ENCODE assay signal across 33 cellular contexts in the genomic region with DNA sequence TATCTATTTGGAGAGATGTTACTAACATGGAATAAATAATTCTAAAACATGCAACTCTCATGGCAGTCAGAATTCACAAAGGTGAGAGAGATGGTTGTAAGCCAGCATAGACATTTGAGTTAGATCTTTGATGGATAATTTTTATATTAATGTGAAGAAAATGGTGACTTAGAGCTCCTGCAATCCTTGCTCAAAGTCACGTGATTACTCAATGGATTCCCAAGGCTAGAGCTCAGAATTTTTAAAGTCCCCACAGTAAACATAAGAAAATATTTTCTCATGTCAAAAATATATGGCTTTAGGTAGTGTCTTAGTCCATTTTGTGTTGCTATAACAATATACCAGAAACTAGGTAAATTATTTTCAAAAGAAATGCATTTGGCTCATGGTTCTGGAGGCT.
"Had no signal": no experiment of that assay in that cellular context is flagged by ENCODE, and none has a peak within 500 bp of the region (broad histone marks: within the 10 kb centered on the region; RNA-seq: fewer than 3 reads in every experiment).

No MANE protein-coding gene starts in this region.

- FAIRE-seq: astrocyte, bronchial epithelial cell, colon had no signal

- ATAC-seq: activated naive CD4-positive, alpha-beta T cell treated with anti-CD3 and anti-CD28 coated beads, Interleukin-2, amount 50 U/mL, for 72 hours; activated naive CD8-positive, alpha-beta T cell treated with anti-CD3 and anti-CD28 coated beads, Interleukin-2, amount 50 U/mL, for 24 hours; activated T-cell treated with anti-CD3 and anti-CD28 coated beads, Interleukin-2, amount 50 U/mL, for 4 hours; activated T-cell treated with anti-CD3 and anti-CD28 coated beads, Interleukin-2, amount 50 U/mL, for 72 hours; activated T-helper 17 cell treated with anti-CD3 and anti-CD28 coated beads, Interleukin-2, amount 50 U/mL, for 72 hours; body of pancreas had no signal

- DNase-seq: activated effector memory CD4-positive, alpha-beta T cell treated with anti-CD3 and anti-CD28 coated beads, Interleukin-2, amount 50 U/mL, for 16 hours; activated effector memory CD4-positive, alpha-beta T cell treated with Interleukin-2 at 50 U/mL for 16 hours; activated gamma-delta T cell; activated gamma-delta T cell treated with Interleukin-2 at 50 U/mL for 16 hours; activated naive CD4-positive, alpha-beta T cell; activated naive CD4-positive, alpha-beta T cell treated with anti-CD3 and anti-CD28 coated beads for 36 hours; activated naive CD4-positive, alpha-beta T cell treated with anti-CD3 and anti-CD28 coated beads, Interleukin-2, amount 10 ng/mL, durations not matched to agents 7 days and 5 days; activated naive CD4-positive, alpha-beta T cell treated with anti-CD3 and anti-CD28 coated beads, Interleukin-2, amount 50 U/mL, for 16 hours; activated naive CD4-positive, alpha-beta T cell treated with Interleukin-2 at 50 U/mL for 16 hours; activated naive CD8-positive, alpha-beta T cell treated with anti-CD3 and anti-CD28 coated beads for 36 hours; activated naive CD8-positive, alpha-beta T cell treated with anti-CD3 and anti-CD28 coated beads, Interleukin-2, amount 10 ng/mL, durations not matched to agents 7 days and 5 days; activated naive CD8-positive, alpha-beta T cell treated with anti-CD3 and anti-CD28 coated beads, Interleukin-2, amount 50 U/mL, for 24 hours; activated T-cell treated with anti-CD3 and anti-CD28 coated beads, Interleukin-2, amount 50 U/mL, for 4 hours; activated T-cell treated with anti-CD3 and anti-CD28 coated beads, Interleukin-2, amount 50 U/mL, for 48 hours; activated T-cell treated with anti-CD3 and anti-CD28 coated beads, Interleukin-2, amount 50 U/mL, for 72 hours; adrenal gland; amniotic stem cell; amygdala; anterior cingulate cortex; aorta; body of pancreas; brain microvascular endothelial cell; caudate nucleus; central memory CD4-positive, alpha-beta T cell; cerebellar nuclear complex had no signal

- H3K9me3 ChIP-seq: adrenal gland, ascending aorta, body of pancreas, breast epithelium had no signal

- H3K4me3 ChIP-seq: adrenal gland, ascending aorta, body of pancreas, breast epithelium, cardiac muscle cell had no signal

- H3K27ac ChIP-seq: adrenal gland, ascending aorta, body of pancreas, brain microvascular endothelial cell, breast epithelium, cardiac muscle cell had no signal

- H3K4me1 ChIP-seq: adrenal gland, body of pancreas, breast epithelium had no signal

- H3K36me3 ChIP-seq: adrenal gland, ascending aorta, brain microvascular endothelial cell, breast epithelium, cardiac muscle cell had no signal

- H3K27me3 ChIP-seq: adrenal gland, ascending aorta, body of pancreas, brain microvascular endothelial cell, breast epithelium, cardiac muscle cell had no signal
